ENCODE assay signal across 21 cellular contexts in the genomic region with DNA sequence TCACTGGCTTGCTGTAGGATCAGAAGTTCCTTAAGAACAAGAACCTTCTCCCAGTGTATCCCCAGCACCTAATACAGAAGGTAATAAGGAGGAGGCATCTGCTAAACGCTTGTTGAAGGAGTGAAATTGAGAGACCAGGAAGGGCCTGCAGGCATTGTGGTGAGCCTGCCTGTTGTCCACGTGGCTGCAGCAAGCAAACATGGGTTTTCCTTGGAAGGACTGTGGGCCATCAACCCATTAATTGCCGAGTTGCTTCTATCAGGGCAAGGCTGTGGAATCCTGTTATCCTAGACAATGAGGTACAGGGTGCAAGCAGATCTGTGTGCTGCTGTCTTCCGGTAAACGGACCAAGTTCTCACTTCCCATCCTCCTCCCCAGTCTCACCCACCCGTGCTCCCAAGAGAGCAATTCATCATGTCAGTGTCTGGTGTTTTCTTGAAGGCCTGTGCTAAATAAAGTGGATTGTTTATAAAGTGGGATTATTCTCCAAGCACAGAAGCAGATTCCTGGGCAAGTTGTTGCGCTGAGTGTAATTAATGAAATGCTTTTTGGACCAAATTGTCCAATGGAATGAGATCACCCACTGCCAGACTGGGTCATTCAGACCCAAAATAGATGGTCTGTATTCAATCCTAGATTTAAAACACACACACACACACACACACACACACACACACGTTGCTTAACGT.
DNase-seq lines count a peak whose midpoint lies in the region; ATAC-seq and TF ChIP-seq lines count a peak whose summit lies in the region.
"Had no signal": no experiment of that assay in that cellular context is flagged by ENCODE, and none has a peak within 500 bp of the region (broad histone marks: within the 10 kb centered on the region; RNA-seq: fewer than 3 reads in every experiment).

No MANE protein-coding gene starts in this region.

- H2BK120ac ChIP-seq in mesenchymal stem cell (ENCODE audit: low read depth, low read length) = peak overlapping the region; percentile 0

- peak overlapping the region; percentile 75 for H4K8ac ChIP-seq in mesenchymal stem cell (ENCODE audit: low read length)

- H3K18ac ChIP-seq in mesenchymal stem cell (ENCODE audit: low read depth in 1 of 2, low read length in 2 of 2) = peak overlapping the region; percentile 34 to 65

- peak overlapping the region in 1 of 2 experiments; percentile 41 for H3K23ac ChIP-seq in mesenchymal stem cell (ENCODE audit: low read length in 2 of 2)

- H3K4me3 ChIP-seq in NB4 (ENCODE audit: low read depth, low read length) (no peak overlapping the region), esophagus muscularis mucosa (no peak overlapping the region), mesenchymal stem cell (ENCODE audit: insufficient read depth in 1 of 2, low read depth in 1 of 2, low read length in 2 of 2) (no peak overlapping the region), testis (no peak overlapping the region)
- H3K4me3 ChIP-seq: body of pancreas, esophagus squamous epithelium, left lung had no signal

- H3K9me3 ChIP-seq in esophagus muscularis mucosa (no peaks in the 10 kb centered on the region), mesenchymal stem cell (ENCODE audit: control insufficient read depth, low read length) (no peaks in the 10 kb centered on the region), testis (no peaks in the 10 kb centered on the region)
- H3K9me3 ChIP-seq: body of pancreas, esophagus squamous epithelium, left lung, neutrophil had no signal

- H3K27ac ChIP-seq in esophagus muscularis mucosa (replicated peaks in 1 of 4) (peak overlapping the region; percentile 46 to 75 (median 55)), mesenchymal stem cell (ENCODE audit: low read length, poor library complexity, severe bottlenecking) (no peak overlapping the region), testis (peak overlapping the region; percentile 3 to 43)
- H3K27ac ChIP-seq: body of pancreas, left lung, neutrophil had no signal

- H4K91ac ChIP-seq in mesenchymal stem cell (ENCODE audit: low read length) = peak overlapping the region; percentile 75

- no peak overlapping the region for H2AK5ac ChIP-seq in mesenchymal stem cell (ENCODE audit: low read length, severe bottlenecking)

- WGBS in esophagus muscularis mucosa = 39% methylated on average over 9 of the region's 9 CpGs
- WGBS in mesenchymal stem cell = 17% methylated on average over 5 of the region's 9 CpGs
- WGBS in testis, 2 donors = 72 to 74% methylated on average over 9 of the region's 9 CpGs

- H2AFZ ChIP-seq in mesenchymal stem cell (ENCODE audit: low read depth, low read length) = no peak overlapping the region

- no peak for TF ChIP-seq CTCF in NB4 (IDR thresholded peaks at IDR 0.05; ENCODE audit: low read depth, low read length)
- no peak for TF ChIP-seq CTCF in esophagus muscularis mucosa (IDR thresholded peaks at IDR 0.05)
- TF ChIP-seq CTCF in testis (IDR thresholded peaks at IDR 0.05) = no peak

- DNase-seq in NB4 (ENCODE audit: low read depth) (peak; percentile 30), esophagus muscularis mucosa (ENCODE audit: extremely low spot score) (no peak), mesenchymal stem cell (peak; percentile 90), testis (no peak)
- DNase-seq: activated CD8-positive, alpha-beta memory T cell treated with anti-CD3 and anti-CD28 coated beads, Interleukin-2, amount 50 U/mL, for 4 hours; activated naive CD8-positive, alpha-beta T cell treated with anti-CD3 and anti-CD28 coated beads, Interleukin-2, amount 10 ng/mL, durations not matched to agents 7 days and 5 days; body of pancreas; CD8-positive, alpha-beta memory T cell; effector memory CD8-positive, alpha-beta T cell; esophagus squamous epithelium; head of caudate nucleus; left lung; NCI-H1048; NCI-H187; NCI-H526 treated with DMSO at 0.1 percent for 48 hours; T-helper 9 cell had no signal

- H3K4me1 ChIP-seq in esophagus muscularis mucosa (peaks cover 36 to 55% (median 50%) of the 10 kb centered on the region in 4 donors), mesenchymal stem cell (ENCODE audit: control insufficient read depth, insufficient read depth, low read depth, low read length) (peaks cover 7% of the 10 kb centered on the region), testis (peaks cover 27% of the 10 kb centered on the region)
- H3K4me1 ChIP-seq: left lung had no signal

- no peak overlapping the region for H2BK15ac ChIP-seq in mesenchymal stem cell (ENCODE audit: low read depth, poor library complexity, severe bottlenecking)

- no peaks in the 10 kb centered on the region for H3K27me3 ChIP-seq in esophagus muscularis mucosa
- H3K27me3 ChIP-seq in mesenchymal stem cell (ENCODE audit: control insufficient read depth in 1 of 2, insufficient read depth in 1 of 2, low read length in 2 of 2) = peaks cover 0 to 9% of the 10 kb centered on the region in 2 experiments
- no peaks in the 10 kb centered on the region for H3K27me3 ChIP-seq in testis
- H3K27me3 ChIP-seq: body of pancreas, esophagus squamous epithelium, left lung, neutrophil had no signal

- TF ChIP-seq POLR2A in NB4 (IDR thresholded peaks at IDR 0.05; ENCODE audit: extremely low read depth, insufficient read length) (no peak), esophagus muscularis mucosa (IDR thresholded peaks at IDR 0.05; ENCODE audit: low read depth) (no peak), testis (IDR thresholded peaks at IDR 0.05) (no peak)

- no peak overlapping the region for H3K4me2 ChIP-seq in mesenchymal stem cell (ENCODE audit: low read length, poor library complexity, severe bottlenecking)

- intact Hi-C loops in esophagus muscularis mucosa (cut with DNase I) = no loop called here
- intact Hi-C loops in testis (cut with DNase I; ENCODE audit: low total_unique reads) = no loop called here

- peak overlapping the region; percentile 5 to 79 for H3K4ac ChIP-seq in mesenchymal stem cell (ENCODE audit: low read depth in 1 of 2, low read length in 2 of 2)

- no peaks in the 10 kb centered on the region for H3K79me1 ChIP-seq in mesenchymal stem cell (replicated peaks; ENCODE audit: low read length, poor library complexity, severe bottlenecking)

- H2BK5ac ChIP-seq in mesenchymal stem cell (ENCODE audit: low read depth, low read length, poor library complexity, severe bottlenecking) = no peak overlapping the region

- ATAC-seq in GM18868 (IDR thresholded peaks at IDR 0.05; ENCODE audit: unreplicated experiment) (no peak), GM19023 (IDR thresholded peaks at IDR 0.05; ENCODE audit: unreplicated experiment) (no peak), GM21825 (IDR thresholded peaks at IDR 0.05; ENCODE audit: unreplicated experiment) (no peak)
- ATAC-seq: effector memory CD8-positive, alpha-beta T cell; left lung; WTC11 had no signal

- TF ChIP-seq EP300 in esophagus muscularis mucosa (IDR thresholded peaks at IDR 0.05) = peak; percentile 76

- H3K36me3 ChIP-seq in esophagus muscularis mucosa (no peaks in the 10 kb centered on the region), mesenchymal stem cell (ENCODE audit: control insufficient read depth in 1 of 2, insufficient read depth in 2 of 2, low read depth in 1 of 2, low read length in 2 of 2) (no peaks in the 10 kb centered on the region), testis (ENCODE audit: low read depth, missing control alignments) (no peaks in the 10 kb centered on the region)
- H3K36me3 ChIP-seq: esophagus squamous epithelium, left lung, neutrophil had no signal

- peak overlapping the region; percentile 85 to 93 for H2BK12ac ChIP-seq in mesenchymal stem cell (ENCODE audit: low read length in 2 of 2)

- peak overlapping the region; percentile 30 for H3K9ac ChIP-seq in mesenchymal stem cell (ENCODE audit: low read length)

- H3K14ac ChIP-seq in mesenchymal stem cell (ENCODE audit: low read length in 2 of 2) = no peak overlapping the region

Comparison
In these comparisons a context has a peak if more than half of its experiments do, and no peak if none do; other contexts are left out.
1. DNase-seq: peak in NB4 (single experiment) and mesenchymal stem cell (single experiment); none in esophagus muscularis mucosa (single experiment) and testis (single experiment).